ENCODE assay signal across 8 cellular contexts in genomic region chr4:51842554-51843308, GRCh38. TPM values are rescaled to one million over a fixed set of nuclear protein-coding genes. Genes with fewer than 3 reads are reported as not detected.
DNase-seq lines count a peak whose midpoint lies in the region; ATAC-seq and TF ChIP-seq lines count a peak whose summit lies in the region.

Gene DCUN1D4, plus strand, starts transcription at chr4:51843153. Its CDS starts 90 bp downstream, at chr4:51843243.

- peaks cover 25% of the 10 kb centered on the region for H3K4me1 ChIP-seq in PC-3 (ENCODE audit: insufficient read depth, low read length)
- H3K4me1 ChIP-seq in mononuclear cell (ENCODE audit: insufficient read depth, low read length) = peaks cover 19% of the 10 kb centered on the region

- H3K9ac ChIP-seq in PC-3 (ENCODE audit: low read length) = peak within 1 kb of the TSS; percentile 80

- peaks cover 40% of the 10 kb centered on the region for H3K79me2 ChIP-seq in PC-3 (ENCODE audit: low read length)

- no peaks in the 10 kb centered on the region for H3K9me2 ChIP-seq in PC-3 (replicated peaks; ENCODE audit: low read length)

- H3K4me2 ChIP-seq in PC-3 (ENCODE audit: low read length) = peak within 1 kb of the TSS; percentile 97

- 0 out of 2 replicates have a peak, but pooled peaks cover 7% of the 10 kb centered on the region for H4K20me1 ChIP-seq in PC-3 (ENCODE audit: low read length)

- ATAC-seq in GM21576 (IDR thresholded peaks at IDR 0.05; ENCODE audit: unreplicated experiment) (peak; percentile 91), PC-3 (peak; percentile 87)

- peak; percentile 99 for DNase-seq in DMS53 (lab: John Stamatoyannopoulos, UW)
- DNase-seq in PC-3 = peak; percentile 100
- DNase-seq in activated T-cell treated with anti-CD3 and anti-CD28 coated beads for 48 hours (ENCODE audit: low read depth) = peak; percentile 99
- peak; percentile 100 for DNase-seq in epithelial cell of esophagus (ENCODE audit: low read depth)
- peak; percentile 94 to 96 for DNase-seq in stimulated activated CD8-positive, alpha-beta memory T cell treated with anti-CD3 and anti-CD28 coated beads, Interleukin-4, amount 100 ng/mL, for 1 hour (ENCODE audit: low read depth in 2 of 2, low spot score in 1 of 2)

- peak within 1 kb of the TSS; percentile 77 for H3K27ac ChIP-seq in PC-3 (ENCODE audit: low read length)

- H2AFZ ChIP-seq in PC-3 (ENCODE audit: low read length) = peak within 1 kb of the TSS; percentile 96

- BruUV-seq in PC-3 (replicated peaks; lab: Mats Ljungman, UMichigan) = no TSS peak

- no peaks in the 10 kb centered on the region for H3K36me3 ChIP-seq in PC-3 (ENCODE audit: low read depth, low read length)

- H3K27me3 ChIP-seq in PC-3 (ENCODE audit: low read length) = no peaks in the 10 kb centered on the region
- H3K27me3 ChIP-seq in mononuclear cell (ENCODE audit: insufficient read depth, low read length) = no peaks in the 10 kb centered on the region

- POLR2A ChIA-PET in PC-3 (lab: Charles Lee; ENCODE audit: unreplicated experiment) = interaction anchor here (0.5 to 0.6 kb wide), 2 partner anchors 10 to 13 kb away, joined by 3 to 6 read pairs; no protein-coding TSS in a partner anchor

- intact Hi-C loops in PC-3 (cut with micrococcal nuclease) = loop anchor here (1.0 to 5.0 kb wide), 2 partner anchors 52 to 260 kb away; no protein-coding TSS in a partner anchor

- CTCF ChIA-PET in PC-3 (lab: Charles Lee) = interaction anchor here (0.6 to 1.2 kb wide), 3 partner anchors 27 to 1068 kb away, joined by 3 to 15 read pairs (median 3); no protein-coding TSS in a partner anchor

- TF ChIP-seq CTCF in PC-3 (conservative IDR thresholded peaks at IDR 0.05; ENCODE audit: low read depth, low read length) (peak; percentile 16; the same call in 1 of the 2 replicates), epithelial cell of esophagus (IDR thresholded peaks at IDR 0.05; ENCODE audit: insufficient read depth, low read depth, low read length, missing control alignments) (peak; percentile 32)

- TF ChIP-seq RAD21 in Ishikawa (IDR thresholded peaks at IDR 0.05; ENCODE audit: low read depth) = no peak

- H3K4me3 ChIP-seq in PC-3 (ENCODE audit: low read length) (peak within 1 kb of the TSS; percentile 80), epithelial cell of esophagus (ENCODE audit: low read length) (peak within 1 kb of the TSS; percentile 69), mononuclear cell (ENCODE audit: low read length) (peak within 1 kb of the TSS; percentile 71)

- H3K9me3 ChIP-seq in PC-3 (ENCODE audit: low read length) (no peaks in the 10 kb centered on the region), mononuclear cell (ENCODE audit: low read depth, low read length) (no peaks in the 10 kb centered on the region)

- no peak for TF ChIP-seq EP300 in Ishikawa (IDR thresholded peaks at IDR 0.05; ENCODE audit: borderline replicate concordance)

- no peaks in the 10 kb centered on the region for H3F3A ChIP-seq in PC-3 (ENCODE audit: low read length, unreplicated experiment)

TF ChIP-seq in Ishikawa, 13 proteins besides CTCF, POLR2A, EP300 and RAD21:
- TF ChIP-seq ZBTB7A (IDR thresholded peaks at IDR 0.05; ENCODE audit: low read depth) = no peak
- TF ChIP-seq TCF12 (IDR thresholded peaks at IDR 0.05; ENCODE audit: low read depth) = peak; percentile 27; the same call in 1 of the 2 replicates
- TF ChIP-seq TAF1 (IDR thresholded peaks at IDR 0.05; ENCODE audit: low read depth) = 0 out of 2 replicates have a peak, but pooled peaks have one; percentile 15
- no peak for TF ChIP-seq YY1 (IDR thresholded peaks at IDR 0.05; ENCODE audit: low read depth)
- TF ChIP-seq, protein P1, sequence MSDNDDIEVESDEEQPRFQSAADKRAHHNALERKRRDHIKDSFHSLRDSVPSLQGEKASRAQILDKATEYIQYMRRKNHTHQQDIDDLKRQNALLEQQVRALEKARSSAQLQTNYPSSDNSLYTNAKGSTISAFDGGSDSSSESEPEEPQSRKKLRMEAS (IDR thresholded peaks at IDR 0.05) = peak; percentile 71
- TF ChIP-seq CEBPB (IDR thresholded peaks at IDR 0.05) = no peak
- TF ChIP-seq CREB1 (IDR thresholded peaks at IDR 0.05; ENCODE audit: low read depth) = peak; percentile 55; the same call in 1 of the 2 replicates
TF ChIP-seq in Ishikawa: peak in this region for 4.

RNA-seq across cellular contexts. Expression of gene DCUN1D4, which starts in this region (rescaled TPM):
- 25.5 and 44.8 TPM in 2 replicates for total RNA-seq in PC-3 (2014; rRNA removed)
- 55.0 TPM for total RNA-seq in mononuclear cell

Comparison
In these comparisons a context has a peak if more than half of its experiments do, and no peak if none do; other contexts are left out.
1. Peak in every context shown above with its lines: DNase-seq, ATAC-seq, H3K4me3 ChIP-seq and H3K27ac ChIP-seq.